Comparison of ENCODE assay signal across 21 cellular contexts in the genomic region with DNA sequence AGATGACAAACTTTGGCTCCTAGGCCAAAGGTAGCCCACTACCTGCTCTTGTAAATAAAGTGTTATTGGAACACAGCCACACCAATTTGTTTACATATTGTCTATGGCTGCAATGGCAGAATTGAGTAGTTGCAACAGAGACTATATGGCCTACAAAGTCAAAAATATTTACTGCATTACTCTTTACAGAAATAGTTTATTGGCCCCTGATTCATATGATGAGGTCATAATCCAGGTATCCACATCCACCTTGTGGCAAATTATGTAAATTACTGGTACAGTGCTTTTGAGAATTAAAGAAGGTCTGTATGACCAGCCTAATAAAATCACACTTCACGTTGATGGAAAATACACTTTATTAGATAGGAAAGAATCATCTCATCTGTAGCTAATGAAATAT.
DNase-seq lines count a peak whose midpoint lies in the region; ATAC-seq, FAIRE-seq and TF ChIP-seq lines count a peak whose summit lies in the region.
"Had no signal": no experiment of that assay in that cellular context is flagged by ENCODE, and none has a peak within 500 bp of the region (broad histone marks: within the 10 kb centered on the region; RNA-seq: fewer than 3 reads in every experiment).

No MANE protein-coding gene starts in this region.

- H3K4me1 ChIP-seq in breast epithelium (no peaks in the 10 kb centered on the region), kidney (ENCODE audit: control insufficient read depth in 1 of 2, insufficient read depth in 1 of 2, low read depth in 1 of 2, low read length in 2 of 2) (no peaks in the 10 kb centered on the region)
- H3K4me1 ChIP-seq: A549, Caco-2, HAP-1 had no signal

- no peak overlapping the region for H3K4me3 Mint-ChIP-seq in MCF 10A (ENCODE audit: unreplicated experiment)
- H3K4me3 Mint-ChIP-seq: CD4-positive, alpha-beta T cell had no signal

- H3K27ac ChIP-seq in breast epithelium (no peak overlapping the region), kidney (ENCODE audit: low read depth in 2 of 2, low read length in 2 of 2) (no peak overlapping the region)
- H3K27ac ChIP-seq: 22Rv1, A549, C4-2B, GM23248 had no signal

- no peak for TF ChIP-seq POLR2A in breast epithelium (IDR thresholded peaks at IDR 0.05)

- no peak overlapping the region for H3K27ac Mint-ChIP-seq in MCF 10A (ENCODE audit: low read depth, unreplicated experiment)
- H3K27ac Mint-ChIP-seq: CD4-positive, alpha-beta T cell had no signal

- no peaks in the 10 kb centered on the region for H3K4me1 Mint-ChIP-seq in MCF 10A (ENCODE audit: insufficient read depth, unreplicated experiment)

- DNase-seq in MCF 10A (ENCODE audit: unreplicated experiment) (peak; percentile 11), breast epithelium (ENCODE audit: low spot score in 2 of 2) (no peak), epithelial cell of esophagus (ENCODE audit: low read depth) (peak; percentile 61), kidney (no peak), cerebellar cortex (ENCODE audit: low spot score) (no peak), posterior vena cava (ENCODE audit: low spot score) (no peak), omental fat pad (ENCODE audit: low spot score) (no peak)
- DNase-seq: AML-193; Caco-2; CD4-positive, alpha-beta T cell; GDM1; GM23248; IMR-90 had no signal

- POLR2A ChIA-PET in MCF 10A (lab: Yijun Ruan, JAX): no interaction called here

- peaks cover 0 to under 1% of the 10 kb centered on the region in 2 donors for H3K27me3 ChIP-seq in breast epithelium

- intact Hi-C loops in MCF 10A (cut with micrococcal nuclease) (no loop called here), breast epithelium (cut with DNase I; ENCODE audit: low total_unique reads) (no loop called here), kidney (cut with DNase I) (no loop called here), posterior vena cava (cut with DNase I) (no loop called here)

- ATAC-seq in omental fat pad (ENCODE audit: low FRiP score): no peak
- ATAC-seq: A549 had no signal

- peaks cover 12% of the 10 kb centered on the region for H3K27me3 Mint-ChIP-seq in MCF 10A (ENCODE audit: insufficient read depth, unreplicated experiment)
- H3K27me3 Mint-ChIP-seq: CD4-positive, alpha-beta T cell had no signal

- H3K9ac ChIP-seq in kidney (ENCODE audit: low read length in 2 of 2): no peak overlapping the region
- H3K9ac ChIP-seq: GM23248 had no signal

- peaks cover 4% of the 10 kb centered on the region for H3K36me3 Mint-ChIP-seq in MCF 10A (ENCODE audit: insufficient read depth, unreplicated experiment)

- BruUV-seq in MCF 10A (replicated peaks; lab: Mats Ljungman, UMichigan): no TSS peak

- CTCF ChIA-PET in MCF 10A (lab: Yijun Ruan, JAX): no interaction called here

- peak; percentile 27 for FAIRE-seq in kidney (lab: Jason Lieb, UNC)
- FAIRE-seq: A549, D721Med, GM12892, GM18507, HTR-8/SVneo had no signal

- no peak for TF ChIP-seq CTCF in MCF 10A (IDR thresholded peaks at IDR 0.05; ENCODE audit: unreplicated experiment)
- no peak for TF ChIP-seq CTCF in breast epithelium (IDR thresholded peaks at IDR 0.05)
- TF ChIP-seq CTCF in epithelial cell of esophagus (IDR thresholded peaks at IDR 0.05; ENCODE audit: insufficient read depth, low read depth, low read length, missing control alignments): no peak
- TF ChIP-seq CTCF in kidney (IDR thresholded peaks at IDR 0.05; ENCODE audit: borderline replicate concordance, extremely low read depth, insufficient read depth): no peak
- TF ChIP-seq CTCF in omental fat pad (IDR thresholded peaks at IDR 0.05): no peak

- no peaks in the 10 kb centered on the region for H3K9me3 Mint-ChIP-seq in MCF 10A (ENCODE audit: unreplicated experiment)
- H3K9me3 Mint-ChIP-seq: CD4-positive, alpha-beta T cell had no signal

- peaks cover 0 to 3% of the 10 kb centered on the region in 2 donors for H3K9me3 ChIP-seq in breast epithelium
- no peaks in the 10 kb centered on the region for H3K9me3 ChIP-seq in kidney (ENCODE audit: control insufficient read depth in 1 of 2, low read length in 2 of 2)
- H3K9me3 ChIP-seq: A549, Caco-2, HAP-1 had no signal

- no peaks in the 10 kb centered on the region for H3K36me3 ChIP-seq in breast epithelium
- no peaks in the 10 kb centered on the region for H3K36me3 ChIP-seq in kidney (ENCODE audit: control insufficient read depth in 1 of 2, insufficient read depth in 2 of 2, low read length in 2 of 2)
- H3K36me3 ChIP-seq: HAP-1 had no signal

- H3K4me3 ChIP-seq in breast epithelium: no peak overlapping the region
- H3K4me3 ChIP-seq in epithelial cell of esophagus (ENCODE audit: low read length): no peak overlapping the region
- H3K4me3 ChIP-seq in kidney (ENCODE audit: low read length in 2 of 2): no peak overlapping the region
- H3K4me3 ChIP-seq: A549, GM23248, HAP-1 had no signal

Comparison
In these comparisons a context has a peak if more than half of its experiments do, and no peak if none do; other contexts are left out.
1. DNase-seq: peak in MCF 10A (single experiment) and epithelial cell of esophagus (single experiment); none in breast epithelium (0 of 2), kidney (single experiment), cerebellar cortex (single experiment), posterior vena cava (single experiment) and omental fat pad (single experiment).